11 cellular contexts compared by ENCODE assay signal in the genomic region with DNA sequence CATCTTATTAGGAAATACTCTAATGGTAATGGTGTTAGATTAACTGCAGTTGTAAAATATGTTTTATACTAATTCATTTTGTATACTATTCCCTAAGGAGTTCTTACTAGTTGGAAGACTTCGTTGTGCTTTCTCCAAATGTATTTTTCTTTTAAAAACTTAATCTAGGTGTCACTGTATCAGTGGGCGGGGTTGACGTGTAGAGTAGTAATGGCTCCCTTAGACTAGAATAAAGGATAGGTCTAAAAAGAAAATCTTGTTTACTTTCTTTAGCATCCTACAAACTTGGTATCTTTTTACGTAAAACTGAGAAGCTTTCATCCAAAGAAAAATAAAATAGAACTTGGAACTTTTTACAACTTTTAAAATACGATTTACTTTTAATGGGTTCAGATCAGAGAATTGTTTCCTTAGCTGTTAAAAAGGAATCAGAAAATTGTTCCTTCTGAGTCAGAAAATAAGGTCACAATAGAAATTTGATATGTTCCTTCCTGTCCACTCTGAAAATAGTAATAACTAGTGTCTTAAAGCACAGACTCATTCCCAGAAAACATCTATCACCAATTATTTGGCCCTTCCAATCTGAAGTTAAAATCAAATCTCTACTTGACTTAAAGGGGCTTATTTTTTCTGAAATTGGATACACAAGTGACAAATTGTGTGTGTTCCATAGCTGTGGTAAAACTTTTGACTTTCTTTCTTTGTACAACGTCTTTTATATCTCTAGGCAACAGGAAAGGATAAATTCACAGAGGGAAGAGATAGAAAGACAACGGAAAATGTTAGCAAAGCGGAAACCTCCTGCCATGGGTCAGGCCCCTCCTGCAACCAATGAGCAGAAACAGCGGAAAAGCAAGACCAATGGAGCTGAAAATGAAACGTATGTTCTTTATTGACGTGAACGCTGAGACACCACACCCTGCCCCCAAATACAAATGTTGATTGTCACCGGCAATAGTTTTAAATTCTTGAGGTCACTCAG. TPM values are rescaled to one million over a fixed set of nuclear protein-coding genes. Genes with fewer than 3 reads are reported as not detected.
DNase-seq lines count a peak whose midpoint lies in the region; ATAC-seq and TF ChIP-seq lines count a peak whose summit lies in the region.
"Had no signal": no experiment of that assay in that cellular context is flagged by ENCODE, and none has a peak within 500 bp of the region (broad histone marks: within the 10 kb centered on the region; RNA-seq: fewer than 3 reads in every experiment).

No MANE protein-coding gene starts in this region.

- CTCF ChIA-PET in activated CD8-positive, alpha-beta memory T cell treated with anti-CD3 and anti-CD28 coated beads, Interleukin-2, amount 10 ng/mL, durations not matched to agents 7 days and 5 days (lab: Charles Lee), result interaction anchor here (0.7 to 0.8 kb wide), 2 partner anchors 20 to 897 kb away, joined by 3 read pairs; no protein-coding TSS in a partner anchor

- no peaks in the 10 kb centered on the region for H3K9me3 ChIP-seq in adrenal gland (replicated peaks in 1 of 3)
- no peaks in the 10 kb centered on the region for H3K9me3 ChIP-seq in right lobe of liver
- H3K9me3 ChIP-seq in thoracic aorta, result no peaks in the 10 kb centered on the region

- H3K4me1 ChIP-seq in adrenal gland (replicated peaks in 1 of 2) (peaks cover 0 to 10% of the 10 kb centered on the region in 2 donors), right lobe of liver (no peaks in the 10 kb centered on the region), thoracic aorta (ENCODE audit: control insufficient read depth in 1 of 2, low read depth in 2 of 2) (peaks cover 5 to 11% of the 10 kb centered on the region in 2 donors)

- TF ChIP-seq POLR2A in adrenal gland (IDR thresholded peaks at IDR 0.05) (no peak), right lobe of liver (IDR thresholded peaks at IDR 0.05) (no peak)

- H3K4me3 Mint-ChIP-seq in activated CD8-positive, alpha-beta memory T cell treated with anti-CD3 and anti-CD28 coated beads, Interleukin-2, amount 10 ng/mL, durations not matched to agents 7 days and 5 days, result no peak overlapping the region

- H3K36me3 ChIP-seq in adrenal gland (replicated peaks in 1 of 2) (peaks cover 0 to 26% of the 10 kb centered on the region in 2 donors), right lobe of liver (peaks cover 0 to 29% (median 8%) of the 10 kb centered on the region in 4 donors), thoracic aorta (peaks cover 12% of the 10 kb centered on the region)

- no peak for DNase-seq in activated CD8-positive, alpha-beta memory T cell treated with anti-CD3 and anti-CD28 coated beads, Interleukin-2, amount 10 ng/mL, durations not matched to agents 7 days and 5 days
- no peak for DNase-seq in activated CD8-positive, alpha-beta memory T cell treated with anti-CD3 and anti-CD28 coated beads for 24 hours
- DNase-seq in adrenal gland (no peak), right lobe of liver (no peak), thoracic aorta (ENCODE audit: low spot score) (no peak), NCI-H1048 (lab: John Stamatoyannopoulos, UW) (no peak), NCI-H510A (lab: John Stamatoyannopoulos, UW) (no peak), NCI-H524 treated with DMSO at 0.1 percent for 48 hours (lab: John Stamatoyannopoulos, UW) (no peak)
- DNase-seq: activated CD4-positive, alpha-beta T cell treated with anti-CD3 and anti-CD28 coated beads for 1 hour; SHP77 treated with DMSO at 0.1 percent for 48 hours had no signal

- H3K4me3 ChIP-seq in adrenal gland, result no peak overlapping the region
- H3K4me3 ChIP-seq in right lobe of liver, result no peak overlapping the region
- no peak overlapping the region for H3K4me3 ChIP-seq in thoracic aorta
- H3K4me3 ChIP-seq: K562 had no signal

- H3K27ac Mint-ChIP-seq in activated CD8-positive, alpha-beta memory T cell treated with anti-CD3 and anti-CD28 coated beads, Interleukin-2, amount 10 ng/mL, durations not matched to agents 7 days and 5 days, result peak overlapping the region; percentile 48

- no peaks in the 10 kb centered on the region for H3K27me3 ChIP-seq in adrenal gland
- H3K27me3 ChIP-seq in right lobe of liver, result no peaks in the 10 kb centered on the region
- H3K27me3 ChIP-seq in thoracic aorta (replicated peaks; ENCODE audit: insufficient read depth), result no peaks in the 10 kb centered on the region

- H3K27me3 Mint-ChIP-seq in activated CD8-positive, alpha-beta memory T cell treated with anti-CD3 and anti-CD28 coated beads, Interleukin-2, amount 10 ng/mL, durations not matched to agents 7 days and 5 days, result no peaks in the 10 kb centered on the region

- intact Hi-C loops in adrenal gland (cut with DNase I), result no loop called here
- intact Hi-C loops in right lobe of liver (cut with DNase I), result no loop called here

- no peak for TF ChIP-seq CTCF in adrenal gland (IDR thresholded peaks at IDR 0.05)
- no peak for TF ChIP-seq CTCF in right lobe of liver (IDR thresholded peaks at IDR 0.05)
- no peak for TF ChIP-seq CTCF in thoracic aorta (IDR thresholded peaks at IDR 0.05)

- peak; percentile 12 for ATAC-seq in activated CD8-positive, alpha-beta memory T cell treated with anti-CD3 and anti-CD28 coated beads, Interleukin-2, amount 10 ng/mL, durations not matched to agents 7 days and 5 days
- peak; percentile 33 to 61 (median 52) for ATAC-seq in right lobe of liver
- ATAC-seq in thoracic aorta (ENCODE audit: insufficient number of reproducible peaks, low FRiP score, low read depth), result no peak
- ATAC-seq: K562 had no signal

- peak overlapping the region in 4 of 5 donors; percentile 21 to 58 (median 34) for H3K27ac ChIP-seq in adrenal gland
- H3K27ac ChIP-seq in right lobe of liver, result peak overlapping the region in 2 of 3 donors; percentile 15 to 52
- peak overlapping the region; percentile 13 to 54 for H3K27ac ChIP-seq in thoracic aorta

- no peaks in the 10 kb centered on the region for H3K4me1 Mint-ChIP-seq in activated CD8-positive, alpha-beta memory T cell treated with anti-CD3 and anti-CD28 coated beads, Interleukin-2, amount 10 ng/mL, durations not matched to agents 7 days and 5 days

- H3K9me3 Mint-ChIP-seq in activated CD8-positive, alpha-beta memory T cell treated with anti-CD3 and anti-CD28 coated beads, Interleukin-2, amount 10 ng/mL, durations not matched to agents 7 days and 5 days (ENCODE audit: low read depth), result no peaks in the 10 kb centered on the region

- whole genome bisulfite sequencing in adrenal gland, 4 donors, result 69 to 77% (median 70%) methylated on average over 13 of the region's 13 CpGs
- WGBS in right lobe of liver (ENCODE audit: insufficient coverage, low coverage, low lambda C conversion rate, missing lambda C conversion rate), result 70% methylated on average over 13 of the region's 13 CpGs

- H3K36me3 Mint-ChIP-seq in activated CD8-positive, alpha-beta memory T cell treated with anti-CD3 and anti-CD28 coated beads, Interleukin-2, amount 10 ng/mL, durations not matched to agents 7 days and 5 days, result peaks cover 38% of the 10 kb centered on the region

RNA-seq across cellular contexts. Expression of gene MRC2, which starts 54.7 kb away (rescaled TPM):
- total RNA-seq in activated CD8-positive, alpha-beta memory T cell treated with anti-CD3 and anti-CD28 coated beads, Interleukin-2, amount 10 ng/mL, durations not matched to agents 7 days and 5 days, result 1 to 10 TPM in 1 of 2 experiments, under 1 TPM in 1; 0.61 to 4.7 TPM
- total RNA-seq in adrenal gland (10 to 100 TPM; 20.2 to 68.3 (median 46.4) TPM), right lobe of liver (1 to 10 TPM; 1.7 to 7.4 (median 3.8) TPM), thoracic aorta (100 to 1,000 TPM; 184 to 242 TPM)
- 10 to 100 TPM in 2 of 3 donors, 1 to 10 TPM in 1; 5.2 to 41.3 (median 22.3) TPM for polyA plus RNA-seq in adrenal gland
